In the genomic region with DNA sequence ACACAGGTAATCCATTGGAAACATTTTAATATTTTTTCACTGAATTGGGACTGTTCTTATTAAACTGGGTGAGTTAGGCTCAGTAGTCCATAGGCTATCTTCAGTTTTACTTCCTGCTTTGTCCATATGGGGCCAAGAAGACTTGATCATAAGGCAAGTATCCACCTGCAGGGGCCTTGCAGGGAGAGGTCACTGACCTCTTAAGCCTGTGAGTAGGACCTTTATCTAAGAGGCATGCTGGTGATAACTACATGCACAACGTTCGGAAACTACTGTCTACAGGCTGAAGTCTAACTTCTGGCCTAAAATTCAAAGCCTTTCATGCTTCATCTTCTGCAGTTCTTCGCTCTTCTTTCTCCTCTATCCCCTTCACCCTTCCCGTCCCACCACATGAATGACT, we compare ENCODE assay signal across 1 cellular context.
A peak's percentile ranks its signal among the peaks of the same experiment; 100 is the strongest.
TF ChIP-seq lines count a peak whose summit lies in the region.

No MANE protein-coding gene starts in this region.

TF ChIP-seq in K562, 482 proteins besides CTCF, POLR2A, EP300 and RAD21 (continued from another document and continues in another):
- TF ChIP-seq ZC3H11A (IDR thresholded peaks at IDR 0.05; ENCODE audit: low read depth, low read length) (no peak), KDM1A (IDR thresholded peaks at IDR 0.05) (peak in 1 of 2 experiments; percentile 25; a peak in 1 of 4 replicates), ZBTB2 (IDR thresholded peaks at IDR 0.05) (no peak), MITF (IDR thresholded peaks at IDR 0.05) (no peak), LEF1 (IDR thresholded peaks at IDR 0.05) (no peak), KLF6 (CRISPR knock-in tag; IDR thresholded peaks at IDR 0.05; ENCODE audit: borderline replicate concordance) (no peak), SRF (CRISPR knock-in tag; IDR thresholded peaks at IDR 0.05) (peak in 1 of 2 experiments; percentile 95; a peak in 3 of 4 replicates), KLF1 (tag; IDR thresholded peaks at IDR 0.05) (no peak), KLF16 (IDR thresholded peaks at IDR 0.05) (no peak), TAL1 (IDR thresholded peaks at IDR 0.05) (no peak), HIVEP1 (CRISPR knock-in tag; IDR thresholded peaks at IDR 0.05) (no peak), STAG1 (CRISPR knock-in tag; IDR thresholded peaks at IDR 0.05; ENCODE audit: borderline replicate concordance) (no peak), SMARCA4 (IDR thresholded peaks at IDR 0.05) (no peak), GATA2 (CRISPR knock-in tag; IDR thresholded peaks at IDR 0.05) (no peak), HLTF (IDR thresholded peaks at IDR 0.05) (0 out of 2 replicates have a peak, but pooled peaks have one; percentile 22), CBFB (CRISPR knock-in tag; IDR thresholded peaks at IDR 0.05) (no peak), L3MBTL2 (IDR thresholded peaks at IDR 0.05) (peak; percentile 46; the same call in 1 of the 2 replicates), SETDB1 (IDR thresholded peaks at IDR 0.05; ENCODE audit: low read length) (no peak), ZNF444 (CRISPR knock-in tag; IDR thresholded peaks at IDR 0.05) (no peak), SREBF2 (CRISPR knock-in tag; IDR thresholded peaks at IDR 0.05) (no peak), DPF2 (IDR thresholded peaks at IDR 0.05) (peak; percentile 55; the same call in 1 of the 2 replicates), CREB1 (IDR thresholded peaks at IDR 0.05) (no peak), CREB1 (CRISPR knock-in tag; IDR thresholded peaks at IDR 0.05) (no peak), ZNF12 (CRISPR knock-in tag; IDR thresholded peaks at IDR 0.05) (no peak), SMARCE1 (IDR thresholded peaks at IDR 0.05) (0 out of 2 replicates have a peak, but pooled peaks have one; percentile 36), DLX4 (CRISPR knock-in tag; IDR thresholded peaks at IDR 0.05) (no peak), VEZF1 (CRISPR knock-in tag; IDR thresholded peaks at IDR 0.05) (no peak), XRCC3 (IDR thresholded peaks at IDR 0.05) (no peak), ZNF408 (CRISPR knock-in tag; IDR thresholded peaks at IDR 0.05; ENCODE audit: low read depth) (no peak), RBFOX2 (IDR thresholded peaks at IDR 0.05; ENCODE audit: low read depth, low read length) (no peak), ZNF347 (CRISPR knock-in tag; IDR thresholded peaks at IDR 0.05; ENCODE audit: low read depth) (no peak), POLR2G (IDR thresholded peaks at IDR 0.05; ENCODE audit: low read depth, low read length) (0 out of 2 replicates have a peak, but pooled peaks have one; percentile 6), CBX1 (IDR thresholded peaks at IDR 0.05; ENCODE audit: low read depth) (no peak), ZNF224 (CRISPR knock-in tag; IDR thresholded peaks at IDR 0.05) (no peak), BRF1 (IDR thresholded peaks at IDR 0.05; ENCODE audit: borderline replicate concordance, extremely low read depth, insufficient read length) (no peak), ARID1B (IDR thresholded peaks at IDR 0.05) (peak; percentile 57; the same call in 1 of the 2 replicates), CREB5 (CRISPR knock-in tag; IDR thresholded peaks at IDR 0.05) (no peak), CBX3 (IDR thresholded peaks at IDR 0.05; ENCODE audit: borderline replicate concordance in 1 of 2, low read length in 2 of 2) (no peak), JUNB (CRISPR knock-in tag; conservative IDR thresholded peaks at IDR 0.05) (no peak), NR4A1 (CRISPR knock-in tag; IDR thresholded peaks at IDR 0.05) (no peak), NR4A1 (tag; IDR thresholded peaks at IDR 0.05) (no peak), PCBP2 (IDR thresholded peaks at IDR 0.05; ENCODE audit: low read depth, low read length, poor library complexity, severe bottlenecking) (no peak), NFIX (CRISPR knock-in tag; IDR thresholded peaks at IDR 0.05; ENCODE audit: low read depth) (no peak), ZBTB5 (IDR thresholded peaks at IDR 0.05) (no peak), U2AF1 (optimal IDR thresholded peaks at IDR 0.05; ENCODE audit: low read depth, low read length) (no peak), PRPF4 (IDR thresholded peaks at IDR 0.05; ENCODE audit: insufficient read depth, low read depth, low read length, poor library complexity, severe bottlenecking) (no peak), BACH1 (tag; IDR thresholded peaks at IDR 0.05) (no peak), NCOR1 (IDR thresholded peaks at IDR 0.05) (no peak), SP2 (IDR thresholded peaks at IDR 0.05; ENCODE audit: extremely low read depth, low read depth, low read length, poor library complexity, severe bottlenecking) (no peak), NR1H2 (CRISPR knock-in tag; IDR thresholded peaks at IDR 0.05) (no peak), ETV1 (tag; conservative IDR thresholded peaks at IDR 0.05; ENCODE audit: low read depth) (no peak), FOS (IDR thresholded peaks at IDR 0.05; ENCODE audit: extremely low read depth, insufficient read length) (no peak), SIN3B (IDR thresholded peaks at IDR 0.05; ENCODE audit: low read depth) (no peak), ZNF780A (CRISPR knock-in tag; IDR thresholded peaks at IDR 0.05) (no peak), BRD9 (IDR thresholded peaks at IDR 0.05; ENCODE audit: low read depth, partially characterized antibody) (no peak), PTBP1 (IDR thresholded peaks at IDR 0.05; ENCODE audit: low read depth, low read length) (no peak), ZFP1 (CRISPR knock-in tag; IDR thresholded peaks at IDR 0.05) (no peak), PCBP1 (IDR thresholded peaks at IDR 0.05; ENCODE audit: low read depth, low read length, poor library complexity, severe bottlenecking) (no peak), ZNF695 (CRISPR knock-in tag; IDR thresholded peaks at IDR 0.05) (no peak), HNRNPL (IDR thresholded peaks at IDR 0.05; ENCODE audit: low read depth, low read length) (no peak), ZBTB8A (IDR thresholded peaks at IDR 0.05; ENCODE audit: partially characterized antibody) (no peak), CHD4 (IDR thresholded peaks at IDR 0.05; ENCODE audit: insufficient read depth, insufficient replicate concordance, low read depth, low read length, poor library complexity, severe bottlenecking) (no peak), TEAD4 (IDR thresholded peaks at IDR 0.05; ENCODE audit: low read length) (0 out of 2 replicates have a peak, but pooled peaks have one; percentile 23), TEAD4 (CRISPR knock-in tag; IDR thresholded peaks at IDR 0.05; ENCODE audit: borderline replicate concordance) (no peak)
- TF ChIP-seq, protein P1, sequence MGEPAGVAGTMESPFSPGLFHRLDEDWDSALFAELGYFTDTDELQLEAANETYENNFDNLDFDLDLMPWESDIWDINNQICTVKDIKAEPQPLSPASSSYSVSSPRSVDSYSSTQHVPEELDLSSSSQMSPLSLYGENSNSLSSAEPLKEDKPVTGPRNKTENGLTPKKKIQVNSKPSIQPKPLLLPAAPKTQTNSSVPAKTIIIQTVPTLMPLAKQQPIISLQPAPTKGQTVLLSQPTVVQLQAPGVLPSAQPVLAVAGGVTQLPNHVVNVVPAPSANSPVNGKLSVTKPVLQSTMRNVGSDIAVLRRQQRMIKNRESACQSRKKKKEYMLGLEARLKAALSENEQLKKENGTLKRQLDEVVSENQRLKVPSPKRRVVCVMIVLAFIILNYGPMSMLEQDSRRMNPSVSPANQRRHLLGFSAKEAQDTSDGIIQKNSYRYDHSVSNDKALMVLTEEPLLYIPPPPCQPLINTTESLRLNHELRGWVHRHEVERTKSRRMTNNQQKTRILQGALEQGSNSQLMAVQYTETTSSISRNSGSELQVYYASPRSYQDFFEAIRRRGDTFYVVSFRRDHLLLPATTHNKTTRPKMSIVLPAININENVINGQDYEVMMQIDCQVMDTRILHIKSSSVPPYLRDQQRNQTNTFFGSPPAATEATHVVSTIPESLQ (CRISPR knock-in tag; IDR thresholded peaks at IDR 0.05), result no peak
- TF ChIP-seq, protein P2, sequence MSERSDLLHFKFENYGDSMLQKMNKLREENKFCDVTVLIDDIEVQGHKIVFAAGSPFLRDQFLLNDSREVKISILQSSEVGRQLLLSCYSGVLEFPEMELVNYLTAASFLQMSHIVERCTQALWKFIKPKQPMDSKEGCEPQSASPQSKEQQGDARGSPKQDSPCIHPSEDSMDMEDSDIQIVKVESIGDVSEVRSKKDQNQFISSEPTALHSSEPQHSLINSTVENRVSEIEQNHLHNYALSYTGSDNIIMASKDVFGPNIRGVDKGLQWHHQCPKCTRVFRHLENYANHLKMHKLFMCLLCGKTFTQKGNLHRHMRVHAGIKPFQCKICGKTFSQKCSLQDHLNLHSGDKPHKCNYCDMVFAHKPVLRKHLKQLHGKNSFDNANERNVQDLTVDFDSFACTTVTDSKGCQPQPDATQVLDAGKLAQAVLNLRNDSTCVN (CRISPR knock-in tag; IDR thresholded peaks at IDR 0.05), result no peak
- TF ChIP-seq, protein P3, sequence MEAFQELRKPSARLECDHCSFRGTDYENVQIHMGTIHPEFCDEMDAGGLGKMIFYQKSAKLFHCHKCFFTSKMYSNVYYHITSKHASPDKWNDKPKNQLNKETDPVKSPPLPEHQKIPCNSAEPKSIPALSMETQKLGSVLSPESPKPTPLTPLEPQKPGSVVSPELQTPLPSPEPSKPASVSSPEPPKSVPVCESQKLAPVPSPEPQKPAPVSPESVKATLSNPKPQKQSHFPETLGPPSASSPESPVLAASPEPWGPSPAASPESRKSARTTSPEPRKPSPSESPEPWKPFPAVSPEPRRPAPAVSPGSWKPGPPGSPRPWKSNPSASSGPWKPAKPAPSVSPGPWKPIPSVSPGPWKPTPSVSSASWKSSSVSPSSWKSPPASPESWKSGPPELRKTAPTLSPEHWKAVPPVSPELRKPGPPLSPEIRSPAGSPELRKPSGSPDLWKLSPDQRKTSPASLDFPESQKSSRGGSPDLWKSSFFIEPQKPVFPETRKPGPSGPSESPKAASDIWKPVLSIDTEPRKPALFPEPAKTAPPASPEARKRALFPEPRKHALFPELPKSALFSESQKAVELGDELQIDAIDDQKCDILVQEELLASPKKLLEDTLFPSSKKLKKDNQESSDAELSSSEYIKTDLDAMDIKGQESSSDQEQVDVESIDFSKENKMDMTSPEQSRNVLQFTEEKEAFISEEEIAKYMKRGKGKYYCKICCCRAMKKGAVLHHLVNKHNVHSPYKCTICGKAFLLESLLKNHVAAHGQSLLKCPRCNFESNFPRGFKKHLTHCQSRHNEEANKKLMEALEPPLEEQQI (IDR thresholded peaks at IDR 0.05), result no peak
